ENCODE assay signal across 8 cellular contexts in genomic region chr11:93196816-93197382, GRCh38. TPM values are rescaled to one million over a fixed set of nuclear protein-coding genes. Genes with fewer than 3 reads are reported as not detected.
A peak's percentile ranks its signal among the peaks of the same experiment; 100 is the strongest.
DNase-seq lines count a peak whose midpoint lies in the region; ATAC-seq and TF ChIP-seq lines count a peak whose summit lies in the region.

No MANE protein-coding gene starts in this region.

- H3K27ac ChIP-seq in AG04450 (ENCODE audit: low read depth, low read length) (peak overlapping the region; percentile 93), RWPE2 (ENCODE audit: poor library complexity, severe bottlenecking) (peak overlapping the region; percentile 58), rectal smooth muscle tissue (ENCODE audit: low read depth, low read length) (peak overlapping the region; percentile 84)

- H3K4me3 ChIP-seq in AG04450 (ENCODE audit: low read depth, low read length), result peak overlapping the region; percentile 72
- H3K4me3 ChIP-seq in GM12875 (ENCODE audit: low read depth, low read length), result peak overlapping the region; percentile 79
- H3K4me3 ChIP-seq in RWPE2 (ENCODE audit: severe bottlenecking), result peak overlapping the region; percentile 77
- peak overlapping the region; percentile 85 for H3K4me3 ChIP-seq in fibroblast of mammary gland (ENCODE audit: control insufficient read depth, low read depth, low read length)
- peak overlapping the region; percentile 84 for H3K4me3 ChIP-seq in rectal smooth muscle tissue (ENCODE audit: low read length)

- no peaks in the 10 kb centered on the region for H3K36me3 ChIP-seq in RWPE2 (ENCODE audit: low read depth)
- no peaks in the 10 kb centered on the region for H3K36me3 ChIP-seq in rectal smooth muscle tissue (ENCODE audit: control insufficient read depth, insufficient read depth, low read length)

- TF ChIP-seq CTCF in AG04450 (IDR thresholded peaks at IDR 0.05; ENCODE audit: low read depth, low read length) (peak; percentile 58), GM12875 (IDR thresholded peaks at IDR 0.05; ENCODE audit: borderline replicate concordance, insufficient read depth, low read depth, low read length) (peak; percentile 24; the same call in 1 of the 2 replicates), RWPE2 (IDR thresholded peaks at IDR 0.05; ENCODE audit: poor library complexity, severe bottlenecking) (peak; percentile 39), fibroblast of mammary gland (conservative IDR thresholded peaks at IDR 0.05; ENCODE audit: control insufficient read depth, insufficient read depth, low read depth, low read length) (peak; percentile 48)

- CTCF ChIA-PET in AG04450 (lab: Charles Lee), result interaction anchor here (0.6 to 5.7 kb wide), 9 partner anchors 14 to 456 kb away, joined by 3 to 24 read pairs (median 5); no protein-coding TSS in a partner anchor

- DNase-seq in AG04450 (ENCODE audit: low read depth, low spot score) (no peak), RWPE2 (ENCODE audit: low spot score) (no peak), fibroblast of mammary gland (ENCODE audit: low read depth) (peak; percentile 49), SW 1271 (lab: John Stamatoyannopoulos, UW) (no peak), epidermal melanocyte (ENCODE audit: insufficient read length, low spot score) (no peak)

- H3K27me3 ChIP-seq in AG04450 (ENCODE audit: control insufficient read depth, insufficient read depth, low read length), result no peaks in the 10 kb centered on the region
- no peaks in the 10 kb centered on the region for H3K27me3 ChIP-seq in RWPE2 (ENCODE audit: insufficient read depth, poor library complexity, severe bottlenecking)
- no peaks in the 10 kb centered on the region for H3K27me3 ChIP-seq in rectal smooth muscle tissue (ENCODE audit: control insufficient read depth, insufficient read depth, low read length)

- ATAC-seq in HG02870 (IDR thresholded peaks at IDR 0.05; ENCODE audit: unreplicated experiment) (peak; percentile 10), RWPE2 (ENCODE audit: low read depth) (no peak)

- POLR2A ChIA-PET in AG04450 (lab: Yijun Ruan, JAX), result no interaction called here

- peaks cover 5% of the 10 kb centered on the region for H3K4me1 ChIP-seq in RWPE2 (ENCODE audit: insufficient read depth, poor library complexity, severe bottlenecking)
- no peaks in the 10 kb centered on the region for H3K4me1 ChIP-seq in rectal smooth muscle tissue (ENCODE audit: control insufficient read depth, insufficient read depth, low read length)

- H3K9ac ChIP-seq in rectal smooth muscle tissue (ENCODE audit: low read length), result no peak overlapping the region

- H3K9me3 ChIP-seq in AG04450 (ENCODE audit: control insufficient read depth, insufficient read depth, low read length) (no peaks in the 10 kb centered on the region), RWPE2 (ENCODE audit: severe bottlenecking) (no peaks in the 10 kb centered on the region)

RNA-seq across cellular contexts. Expression of gene SLC36A4, which starts 0.9 kb away (rescaled TPM):
- 15.4 and 17.7 TPM in 2 replicates for polyA plus RNA-seq in AG04450 (2011; rRNA removed)
- polyA minus RNA-seq in AG04450 (2011; rRNA and poly(A)+ RNA removed), result 8.8 and 22.3 TPM in 2 replicates
